In the genomic region with DNA sequence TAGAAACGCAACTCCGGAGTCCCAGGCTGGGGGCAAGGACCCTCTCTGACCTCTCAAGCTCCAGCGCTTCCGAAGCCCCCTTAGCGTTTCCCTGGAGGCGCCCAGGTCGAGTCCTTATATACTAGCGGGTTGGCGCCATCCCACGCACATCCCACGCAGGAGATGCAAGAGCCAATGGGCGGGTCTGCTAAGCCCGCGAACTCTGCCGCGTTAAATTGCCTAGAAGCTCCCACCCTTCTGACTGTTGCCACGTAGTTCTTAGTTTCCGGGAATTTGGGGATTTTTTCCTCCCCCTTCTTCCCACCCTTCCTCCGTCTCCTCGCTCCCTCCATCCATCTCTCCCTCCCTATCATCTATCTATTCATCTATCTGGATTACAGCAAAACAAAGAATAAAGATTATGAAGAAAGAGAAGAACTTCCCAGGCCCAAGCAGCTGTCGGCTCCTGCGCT, we compare ENCODE assay signal across 8 cellular contexts. TPM values are rescaled to one million over a fixed set of nuclear protein-coding genes. Genes with fewer than 3 reads are reported as not detected.
DNase-seq lines count a peak whose midpoint lies in the region; ATAC-seq and TF ChIP-seq lines count a peak whose summit lies in the region.

A gene with protein sequence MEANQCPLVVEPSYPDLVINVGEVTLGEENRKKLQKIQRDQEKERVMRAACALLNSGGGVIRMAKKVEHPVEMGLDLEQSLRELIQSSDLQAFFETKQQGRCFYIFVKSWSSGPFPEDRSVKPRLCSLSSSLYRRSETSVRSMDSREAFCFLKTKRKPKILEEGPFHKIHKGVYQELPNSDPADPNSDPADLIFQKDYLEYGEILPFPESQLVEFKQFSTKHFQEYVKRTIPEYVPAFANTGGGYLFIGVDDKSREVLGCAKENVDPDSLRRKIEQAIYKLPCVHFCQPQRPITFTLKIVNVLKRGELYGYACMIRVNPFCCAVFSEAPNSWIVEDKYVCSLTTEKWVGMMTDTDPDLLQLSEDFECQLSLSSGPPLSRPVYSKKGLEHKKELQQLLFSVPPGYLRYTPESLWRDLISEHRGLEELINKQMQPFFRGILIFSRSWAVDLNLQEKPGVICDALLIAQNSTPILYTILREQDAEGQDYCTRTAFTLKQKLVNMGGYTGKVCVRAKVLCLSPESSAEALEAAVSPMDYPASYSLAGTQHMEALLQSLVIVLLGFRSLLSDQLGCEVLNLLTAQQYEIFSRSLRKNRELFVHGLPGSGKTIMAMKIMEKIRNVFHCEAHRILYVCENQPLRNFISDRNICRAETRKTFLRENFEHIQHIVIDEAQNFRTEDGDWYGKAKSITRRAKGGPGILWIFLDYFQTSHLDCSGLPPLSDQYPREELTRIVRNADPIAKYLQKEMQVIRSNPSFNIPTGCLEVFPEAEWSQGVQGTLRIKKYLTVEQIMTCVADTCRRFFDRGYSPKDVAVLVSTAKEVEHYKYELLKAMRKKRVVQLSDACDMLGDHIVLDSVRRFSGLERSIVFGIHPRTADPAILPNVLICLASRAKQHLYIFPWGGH (minus strand): TSS at position 90 of the 452 bp plus-strand sequence. CDS start 9,814 bp downstream, outside the sequence.

- no peaks in the 10 kb centered on the region for H4K20me1 ChIP-seq in neural progenitor cell (ENCODE audit: low read depth)

- H3K27me3 Mint-ChIP-seq in neural progenitor cell (ENCODE audit: insufficient read depth, low read depth): peaks cover 47% of the 10 kb centered on the region

- no peaks in the 10 kb centered on the region for H3K79me2 ChIP-seq in neural progenitor cell (ENCODE audit: low read depth)

- peak within 1 kb of the TSS; percentile 87 for H3K4me3 Mint-ChIP-seq in neural progenitor cell

- H3K4me1 ChIP-seq in neural progenitor cell: no peaks in the 10 kb centered on the region
- H3K4me1 ChIP-seq in stomach smooth muscle (ENCODE audit: control insufficient read depth, insufficient read depth, low read length): peaks cover 4% of the 10 kb centered on the region

- H3K9ac ChIP-seq in neural progenitor cell (no peak within 1 kb of the TSS), stomach smooth muscle (ENCODE audit: low read length in 2 of 2) (peak within 1 kb of the TSS; percentile 65 to 72)

- peak within 1 kb of the TSS; percentile 71 for H2AFZ ChIP-seq in neural progenitor cell (replicated peaks)

- no peak within 1 kb of the TSS for H3K27ac Mint-ChIP-seq in neural progenitor cell

- POLR2A ChIA-PET in RWPE1 (lab: Yijun Ruan, JAX; ENCODE audit: low non-redundant PET): no interaction called here

- peaks cover 9% of the 10 kb centered on the region for H3K4me1 Mint-ChIP-seq in neural progenitor cell

- TF ChIP-seq CTCF in GM06990 (IDR thresholded peaks at IDR 0.05; ENCODE audit: insufficient read depth, low read length, poor library complexity, severe bottlenecking) (no peak), RWPE1 (conservative IDR thresholded peaks at IDR 0.05; ENCODE audit: low read depth) (no peak), neural progenitor cell (IDR thresholded peaks at IDR 0.05) (no peak)

- H3K36me3 ChIP-seq in GM06990 (ENCODE audit: control insufficient read depth, insufficient read depth, low read length) (no peaks in the 10 kb centered on the region), neural progenitor cell (no peaks in the 10 kb centered on the region), stomach smooth muscle (ENCODE audit: control insufficient read depth in 2 of 2, insufficient read depth in 2 of 2, low read length in 2 of 2) (no peaks in the 10 kb centered on the region)

- DNase-seq in GM06990 (ENCODE audit: extremely low read depth, insufficient read length): peak; percentile 76
- peak; percentile 15 for DNase-seq in RWPE1 (ENCODE audit: low spot score)
- DNase-seq in activated gamma-delta T cell (lab: John Stamatoyannopoulos, UW): peak; percentile 45
- DNase-seq in fibroblast of the conjunctiva (ENCODE audit: low read depth): peak; percentile 84
- peak; percentile 52 for DNase-seq in neural progenitor cell (ENCODE audit: low spot score)
- no peak for DNase-seq in cortex of kidney (lab: John Stamatoyannopoulos, UW)

- H3K4me3 ChIP-seq in GM06990 (replicated peaks; ENCODE audit: low read depth, low read length) (peak within 1 kb of the TSS; percentile 78), neural progenitor cell (peak within 1 kb of the TSS; percentile 42), stomach smooth muscle (ENCODE audit: low read length in 2 of 2) (peak within 1 kb of the TSS; percentile 76 to 80)

- CTCF ChIA-PET in RWPE1 (lab: Yijun Ruan, JAX): interaction anchor here (0.6 kb wide), 1 partner anchor 340 kb away, joined by 3 read pairs; no protein-coding TSS in a partner anchor

- H3K27ac ChIP-seq in RWPE1 (no peak within 1 kb of the TSS), neural progenitor cell (no peak within 1 kb of the TSS), stomach smooth muscle (ENCODE audit: low read length) (peak within 1 kb of the TSS; percentile 84)

- peaks cover 19% of the 10 kb centered on the region for H3K9me3 Mint-ChIP-seq in neural progenitor cell

- peaks cover 8% of the 10 kb centered on the region for H3K9me3 ChIP-seq in neural progenitor cell (ENCODE audit: low read depth)
- no peaks in the 10 kb centered on the region for H3K9me3 ChIP-seq in stomach smooth muscle (ENCODE audit: control insufficient read depth in 2 of 2, low read length in 2 of 2)

- ATAC-seq in HG03354 (IDR thresholded peaks at IDR 0.05; ENCODE audit: poor library complexity, severe bottlenecking, unreplicated experiment): peak; percentile 58

- no peaks in the 10 kb centered on the region for H3F3A ChIP-seq in neural progenitor cell (ENCODE audit: low read depth)

- peaks cover 2% of the 10 kb centered on the region for H3K36me3 Mint-ChIP-seq in neural progenitor cell

- peak within 1 kb of the TSS; percentile 76 for H3K4me2 ChIP-seq in neural progenitor cell

- H3K27me3 ChIP-seq in GM06990 (replicated peaks; ENCODE audit: control insufficient read depth, insufficient read depth, low read length): no peaks in the 10 kb centered on the region
- peaks cover 94% of the 10 kb centered on the region for H3K27me3 ChIP-seq in neural progenitor cell
- H3K27me3 ChIP-seq in stomach smooth muscle (ENCODE audit: control insufficient read depth in 1 of 2, insufficient read depth in 2 of 2, low read length in 2 of 2): peaks cover 0 to 10% of the 10 kb centered on the region in 2 donors

RNA-seq across cellular contexts. Expression of the gene that starts here (rescaled TPM):
- total RNA-seq in neural progenitor cell (ENCODE audit: low replicate concordance): 0.02 and 0.71 TPM in 2 replicates

Comparison
In these comparisons a context has a peak if more than half of its experiments do, and no peak if none do; other contexts are left out.
1. Peak in DNase-seq, H3K4me3 ChIP-seq and H3K4me2 ChIP-seq in neural progenitor cell; RNA of the gene not detected or under 1 TPM.